Comparison of ENCODE assay signal across 10 cellular contexts in genomic region chr19:42122691-42123607, GRCh38. TPM values are rescaled to one million over a fixed set of nuclear protein-coding genes. Genes with fewer than 3 reads are reported as not detected.
DNase-seq lines count a peak whose midpoint lies in the region; ATAC-seq and TF ChIP-seq lines count a peak whose summit lies in the region.
"Had no signal": no experiment of that assay in that cellular context is flagged by ENCODE, and none has a peak within 500 bp of the region (broad histone marks: within the 10 kb centered on the region; RNA-seq: fewer than 3 reads in every experiment).

No MANE protein-coding gene starts in this region.

- peak; percentile 29 for ATAC-seq in central memory CD8-positive, alpha-beta T cell (replicated peaks; ENCODE audit: extremely low read depth, poor library complexity, severe bottlenecking)
- ATAC-seq in GM18502 (IDR thresholded peaks at IDR 0.05; ENCODE audit: poor library complexity, unreplicated experiment) (no peak), GM19324 (IDR thresholded peaks at IDR 0.05; ENCODE audit: low FRiP score, unreplicated experiment) (no peak)
- ATAC-seq: HCT116 had no signal

- no peaks in the 10 kb centered on the region for H3K27me3 Mint-ChIP-seq in central memory CD8-positive, alpha-beta T cell

- peaks cover 58% of the 10 kb centered on the region for H3K4me1 Mint-ChIP-seq in central memory CD8-positive, alpha-beta T cell

- TF ChIP-seq POLR2A in GM19193 (IDR thresholded peaks at IDR 0.05; ENCODE audit: extremely low read depth, insufficient read depth, insufficient read length), result peak; percentile 57

- no peaks in the 10 kb centered on the region for H3K9me3 Mint-ChIP-seq in central memory CD8-positive, alpha-beta T cell

- DNase-seq in activated CD4-positive, CD25-positive, alpha-beta regulatory T cell treated with anti-CD3 and anti-CD28 coated beads, Interleukin-2, amount 50 U/mL, for 72 hours, result peak; percentile 60
- DNase-seq in central memory CD8-positive, alpha-beta T cell (ENCODE audit: low spot score in 2 of 2), result no peak
- peak; percentile 24 to 35 for DNase-seq in stimulated activated CD8-positive, alpha-beta memory T cell treated with anti-CD3 and anti-CD28 coated beads, Interleukin-2, amount 100 ng/mL, for 1 hour (ENCODE audit: low read depth in 2 of 2)
- DNase-seq in ureter (ENCODE audit: low spot score), result no peak
- DNase-seq in NCI-H748 (lab: John Stamatoyannopoulos, UW; ENCODE audit: unreplicated experiment), result no peak
- DNase-seq: PC-9 had no signal

- peaks cover 6% of the 10 kb centered on the region for H3K36me3 Mint-ChIP-seq in central memory CD8-positive, alpha-beta T cell (ENCODE audit: insufficient read depth)

- H3K4me3 Mint-ChIP-seq in central memory CD8-positive, alpha-beta T cell, result peak overlapping the region; percentile 69

- peak overlapping the region; percentile 95 for H3K27ac Mint-ChIP-seq in central memory CD8-positive, alpha-beta T cell (ENCODE audit: low read depth)

RNA-seq across cellular contexts. Expression of gene POU2F2, which starts 9.3 kb away (rescaled TPM):
- total RNA-seq in ureter, result 5.3 TPM

RNA-seq across cellular contexts. Expression of gene ZNF574, which starts 47.0 kb away (rescaled TPM):
- total RNA-seq in ureter, result 18.7 TPM

RNA-seq across cellular contexts. Expression of gene GRIK5, which starts 52.9 kb away (rescaled TPM):
- 6.9 TPM for total RNA-seq in ureter

Comparison
In these comparisons a context has a peak if more than half of its experiments do, and no peak if none do; other contexts are left out.
1. DNase-seq: peak in activated CD4-positive, CD25-positive, alpha-beta regulatory T cell treated with anti-CD3 and anti-CD28 coated beads, Interleukin-2, amount 50 U/mL, for 72 hours (single experiment) and stimulated activated CD8-positive, alpha-beta memory T cell treated with anti-CD3 and anti-CD28 coated beads, Interleukin-2, amount 100 ng/mL, for 1 hour (2 of 2); none in central memory CD8-positive, alpha-beta T cell (0 of 2), ureter (single experiment) and NCI-H748 (single experiment).